20 cellular contexts compared by ENCODE assay signal in genomic region chr14:22065372-22065771, GRCh38.
A peak's percentile ranks its signal among the peaks of the same experiment; 100 is the strongest.
DNase-seq lines count a peak whose midpoint lies in the region; ATAC-seq, FAIRE-seq and TF ChIP-seq lines count a peak whose summit lies in the region.
"Had no signal": no experiment of that assay in that cellular context is flagged by ENCODE, and none has a peak within 500 bp of the region (broad histone marks: within the 10 kb centered on the region; RNA-seq: fewer than 3 reads in every experiment).

No MANE protein-coding gene starts in this region.

- H3K27me3 ChIP-seq in endothelial cell of umbilical vein (ENCODE audit: control insufficient read depth in 2 of 2, insufficient read depth in 2 of 2, low read length in 2 of 2) = peaks cover 3 to 4% of the 10 kb centered on the region in 2 experiments
- H3K27me3 ChIP-seq: BE2C, MG63, SJCRH30 had no signal

- no peaks in the 10 kb centered on the region for H3K9me3 Mint-ChIP-seq in activated naive CD4-positive, alpha-beta T cell treated with anti-CD3 and anti-CD28 coated beads for 36 hours
- no peaks in the 10 kb centered on the region for H3K9me3 Mint-ChIP-seq in activated CD8-positive, alpha-beta T cell treated with anti-CD3 and anti-CD28 coated beads for 36 hours
- H3K9me3 Mint-ChIP-seq: CD8-positive, alpha-beta memory T cell had no signal

- no peak overlapping the region for H3K9ac ChIP-seq in endothelial cell of umbilical vein (replicated peaks; ENCODE audit: extremely low read depth, insufficient read depth, low read length)
- H3K9ac ChIP-seq: KMS-11 had no signal

- H3K27me3 Mint-ChIP-seq in activated naive CD4-positive, alpha-beta T cell treated with anti-CD3 and anti-CD28 coated beads for 36 hours (ENCODE audit: low read depth) = no peaks in the 10 kb centered on the region
- no peaks in the 10 kb centered on the region for H3K27me3 Mint-ChIP-seq in activated CD8-positive, alpha-beta T cell treated with anti-CD3 and anti-CD28 coated beads for 36 hours
- H3K27me3 Mint-ChIP-seq: CD8-positive, alpha-beta memory T cell had no signal

- TF ChIP-seq CTCF in activated CD8-positive, alpha-beta T cell treated with anti-CD3 and anti-CD28 coated beads for 36 hours (IDR thresholded peaks at IDR 0.05) = no peak
- TF ChIP-seq CTCF in endothelial cell of umbilical vein (IDR thresholded peaks at IDR 0.05; ENCODE audit: extremely low read depth in 1 of 2, insufficient read depth in 1 of 2, low read depth in 1 of 2, low read length in 2 of 2) = no peak

- BruUV-seq in endothelial cell of umbilical vein (replicated peaks; lab: Mats Ljungman, UMichigan) = no TSS peak

- no peaks in the 10 kb centered on the region for H3K9me3 ChIP-seq in KOPT-K1 (ENCODE audit: insufficient read depth, low read length, poor library complexity, severe bottlenecking)
- no peaks in the 10 kb centered on the region for H3K9me3 ChIP-seq in endothelial cell of umbilical vein (replicated peaks; ENCODE audit: control insufficient read depth, insufficient read depth, low read length)
- H3K9me3 ChIP-seq: BE2C, MG63, SJCRH30 had no signal

- FAIRE-seq in endothelial cell of umbilical vein (lab: Jason Lieb, UNC) = no peak
- FAIRE-seq: HepG2 had no signal

- no peaks in the 10 kb centered on the region for H3K36me3 ChIP-seq in KOPT-K1 (ENCODE audit: insufficient read depth, low read length)
- H3K36me3 ChIP-seq in endothelial cell of umbilical vein (ENCODE audit: control insufficient read depth in 2 of 2, extremely low read depth in 1 of 2, insufficient read depth in 2 of 2, low read length in 2 of 2) = no peaks in the 10 kb centered on the region
- H3K36me3 ChIP-seq: BE2C, MG63, SJCRH30 had no signal

- H3K27ac Mint-ChIP-seq in activated naive CD4-positive, alpha-beta T cell treated with anti-CD3 and anti-CD28 coated beads for 36 hours = peak overlapping the region; percentile 72
- H3K27ac Mint-ChIP-seq in activated CD8-positive, alpha-beta T cell treated with anti-CD3 and anti-CD28 coated beads for 36 hours = peak overlapping the region; percentile 59

- no peaks in the 10 kb centered on the region for H3K79me2 ChIP-seq in endothelial cell of umbilical vein (ENCODE audit: control insufficient read depth, insufficient read depth, low read length)

- peaks cover 29% of the 10 kb centered on the region for H3K4me1 Mint-ChIP-seq in activated naive CD4-positive, alpha-beta T cell treated with anti-CD3 and anti-CD28 coated beads for 36 hours (ENCODE audit: low read depth)
- H3K4me1 Mint-ChIP-seq in activated CD8-positive, alpha-beta T cell treated with anti-CD3 and anti-CD28 coated beads for 36 hours (ENCODE audit: low read depth) = peaks cover 19% of the 10 kb centered on the region

- peaks cover 10% of the 10 kb centered on the region for H3K4me1 ChIP-seq in endothelial cell of umbilical vein (ENCODE audit: control insufficient read depth, extremely low read depth, insufficient read depth, low read length)
- H3K4me1 ChIP-seq: BE2C, SJCRH30 had no signal

- no peak for DNase-seq in activated naive CD4-positive, alpha-beta T cell treated with anti-CD3 and anti-CD28 coated beads for 36 hours
- DNase-seq in activated naive CD4-positive, alpha-beta T cell (lab: John Stamatoyannopoulos, UW) = no peak
- no peak for DNase-seq in activated CD8-positive, alpha-beta T cell treated with anti-CD3 and anti-CD28 coated beads for 36 hours
- no peak for DNase-seq in endothelial cell of umbilical vein (ENCODE audit: low read depth, low spot score)
- no peak for DNase-seq in NCI-H1092 treated with DMSO at 0.1 percent for 48 hours (lab: John Stamatoyannopoulos, UW)
- no peak for DNase-seq in HCEC 1CT
- DNase-seq: BE2C; CD8-positive, alpha-beta memory T cell; DMS79 treated with DMSO at 0.1 percent for 48 hours; MG63; NCI-H1105; NCI-H1694; NCI-H510A treated with DMSO at 0.1 percent for 48 hours; NCI-H82; PC-3; SJCRH30 had no signal

- dilution Hi-C loops in endothelial cell of umbilical vein (cut with MboI; ENCODE audit: extremely low pct_ligation_motif_present, low sequenced_read_pairs) = no loop called here

- H3K27ac ChIP-seq in KOPT-K1 (ENCODE audit: low read depth, low read length, poor library complexity, severe bottlenecking) = peak overlapping the region; percentile 49
- no peak overlapping the region for H3K27ac ChIP-seq in endothelial cell of umbilical vein (ENCODE audit: insufficient read depth, low read depth, low read length)
- H3K27ac ChIP-seq: KMS-11, SJCRH30 had no signal

- TF ChIP-seq POLR2A in endothelial cell of umbilical vein (IDR thresholded peaks at IDR 0.05; ENCODE audit: low read depth, low read length) = no peak
- TF ChIP-seq POLR2A in GM18505 (IDR thresholded peaks at IDR 0.05; ENCODE audit: borderline replicate concordance, extremely low read depth, insufficient read depth, insufficient read length) = no peak

- no peak overlapping the region for H3K4me2 ChIP-seq in endothelial cell of umbilical vein (ENCODE audit: insufficient read depth, low read length)
- H3K4me2 ChIP-seq: KMS-11 had no signal

- H3K4me3 ChIP-seq in endothelial cell of umbilical vein (replicated peaks in 1 of 3; ENCODE audit: insufficient read depth in 1 of 3, low read depth in 1 of 3, low read length in 3 of 3) = no peak overlapping the region
- H3K4me3 ChIP-seq: MG63, SJCRH30 had no signal

- H3K36me3 Mint-ChIP-seq in activated naive CD4-positive, alpha-beta T cell treated with anti-CD3 and anti-CD28 coated beads for 36 hours (ENCODE audit: low read depth) = no peaks in the 10 kb centered on the region
- no peaks in the 10 kb centered on the region for H3K36me3 Mint-ChIP-seq in activated CD8-positive, alpha-beta T cell treated with anti-CD3 and anti-CD28 coated beads for 36 hours (ENCODE audit: low read depth)
- H3K36me3 Mint-ChIP-seq: CD8-positive, alpha-beta memory T cell had no signal

- ATAC-seq in activated CD8-positive, alpha-beta T cell treated with anti-CD3 and anti-CD28 coated beads for 36 hours = no peak
- ATAC-seq in GM18505 (IDR thresholded peaks at IDR 0.05; ENCODE audit: unreplicated experiment) = no peak
- ATAC-seq: HepG2, PC-3 had no signal

- POLR2A ChIA-PET in activated CD8-positive, alpha-beta T cell treated with anti-CD3 and anti-CD28 coated beads for 36 hours (lab: Charles Lee) = interaction anchor here (1.5 kb wide), 1 partner anchor 11 kb away, joined by 3 read pairs; no protein-coding TSS in a partner anchor
- POLR2A ChIA-PET in endothelial cell of umbilical vein (lab: Charles Lee) = no interaction called here

- H2AFZ ChIP-seq in endothelial cell of umbilical vein (ENCODE audit: low read depth, low read length) = peak overlapping the region; percentile 44

- H3K9me1 ChIP-seq in endothelial cell of umbilical vein (replicated peaks; ENCODE audit: control insufficient read depth, extremely low read depth, insufficient read depth, low read length) = no peaks in the 10 kb centered on the region

- H4K20me1 ChIP-seq in endothelial cell of umbilical vein (replicated peaks; ENCODE audit: control insufficient read depth, extremely low read depth, insufficient read depth, low read length) = no peaks in the 10 kb centered on the region

- intact Hi-C loops in activated naive CD4-positive, alpha-beta T cell treated with anti-CD3 and anti-CD28 coated beads for 36 hours (cut with micrococcal nuclease) = no loop called here
- intact Hi-C loops in activated CD8-positive, alpha-beta T cell treated with anti-CD3 and anti-CD28 coated beads for 36 hours (cut with micrococcal nuclease) = no loop called here
- intact Hi-C loops in endothelial cell of umbilical vein (cut with micrococcal nuclease) = no loop called here

- H3K4me3 Mint-ChIP-seq in activated naive CD4-positive, alpha-beta T cell treated with anti-CD3 and anti-CD28 coated beads for 36 hours = peak overlapping the region; percentile 58
- H3K4me3 Mint-ChIP-seq in activated CD8-positive, alpha-beta T cell treated with anti-CD3 and anti-CD28 coated beads for 36 hours = peak overlapping the region; percentile 52

- CTCF ChIA-PET in activated naive CD4-positive, alpha-beta T cell treated with anti-CD3 and anti-CD28 coated beads for 36 hours (lab: Charles Lee) = interaction anchor here (1.3 to 2.1 kb wide), 2 partner anchors 12 to 19 kb away, joined by 3 to 9 read pairs; no protein-coding TSS in a partner anchor
- CTCF ChIA-PET in activated CD8-positive, alpha-beta T cell treated with anti-CD3 and anti-CD28 coated beads for 36 hours (lab: Charles Lee) = interaction anchor here (0.8 to 2.5 kb wide), 5 partner anchors 12 to 147 kb away, joined by 3 to 12 read pairs (median 4); no protein-coding TSS in a partner anchor
- CTCF ChIA-PET in endothelial cell of umbilical vein (lab: Charles Lee) = interaction anchor here (1.4 to 1.7 kb wide), 3 partner anchors 8 to 35 kb away, joined by 3 to 11 read pairs (median 5); no protein-coding TSS in a partner anchor

TF ChIP-seq in endothelial cell of umbilical vein, 7 proteins besides CTCF, POLR2A, EP300 and RAD21:
- TF ChIP-seq MAX (IDR thresholded peaks at IDR 0.05; ENCODE audit: insufficient read depth, insufficient read length) (no peak), MYC (IDR thresholded peaks at IDR 0.05; ENCODE audit: low read depth, low read length) (no peak), POLR2AphosphoS5 (IDR thresholded peaks at IDR 0.05; ENCODE audit: insufficient read depth, low read depth, low read length) (no peak), JUN (IDR thresholded peaks at IDR 0.05; ENCODE audit: borderline replicate concordance, insufficient read depth, insufficient read length, low read depth) (no peak), EZH2 (IDR thresholded peaks at IDR 0.05; ENCODE audit: borderline replicate concordance, low read depth, low read length, severe bottlenecking) (no peak), FOS (IDR thresholded peaks at IDR 0.05; ENCODE audit: borderline replicate concordance, insufficient read depth, low read length) (no peak), GATA2 (IDR thresholded peaks at IDR 0.05; ENCODE audit: insufficient read depth, insufficient read length, low read depth, low read length) (no peak)
